Comparison of ENCODE assay signal across 23 cellular contexts in genomic region chrX:43880439-43880838, GRCh38. TPM values are rescaled to one million over a fixed set of nuclear protein-coding genes. Genes with fewer than 3 reads are reported as not detected.
DNase-seq lines count a peak whose midpoint lies in the region; ATAC-seq and TF ChIP-seq lines count a peak whose summit lies in the region.
"Had no signal": no experiment of that assay in that cellular context is flagged by ENCODE, and none has a peak within 500 bp of the region (broad histone marks: within the 10 kb centered on the region; RNA-seq: fewer than 3 reads in every experiment).

No MANE protein-coding gene starts in this region.

- H3K36me3 Mint-ChIP-seq in activated T-cell treated with anti-CD3 and anti-CD28 coated beads, Interleukin-2, amount 50 U/mL, for 72 hours (ENCODE audit: insufficient read depth in 2 of 2), result no peaks in the 10 kb centered on the region
- no peaks in the 10 kb centered on the region for H3K36me3 Mint-ChIP-seq in activated CD4-positive, alpha-beta memory T cell treated with anti-CD3 and anti-CD28 coated beads for 36 hours
- H3K36me3 Mint-ChIP-seq: activated naive CD8-positive, alpha-beta T cell treated with anti-CD3 and anti-CD28 coated beads for 36 hours had no signal

- no peak for DNase-seq in activated T-cell treated with anti-CD3 and anti-CD28 coated beads, Interleukin-2, amount 50 U/mL, for 72 hours
- no peak for DNase-seq in activated T-cell treated with anti-CD3 and anti-CD28 coated beads for 4 hours
- DNase-seq in epithelial cell of proximal tubule (ENCODE audit: low read depth), result peak; percentile 40
- DNase-seq in lower lobe of right lung, result no peak
- DNase-seq in upper lobe of right lung, result no peak
- DNase-seq in left lung, result no peak
- no peak for DNase-seq in NCI-H774 (lab: John Stamatoyannopoulos, UW)
- no peak for DNase-seq in activated CD4-positive, alpha-beta memory T cell treated with anti-CD3 and anti-CD28 coated beads for 36 hours
- DNase-seq: activated naive CD8-positive, alpha-beta T cell treated with anti-CD3 and anti-CD28 coated beads for 36 hours; body of pancreas; endodermal cell; HCEC 1CT; islet precursor cell; Karpas-422; mesenchymal stem cell; naive thymus-derived CD8-positive, alpha-beta T cell; NCI-H1105; NCI-H2107; NCI-H510A; posterior cingulate gyrus; stimulated activated CD4-positive, alpha-beta T cell treated with anti-CD3 and anti-CD28 coated beads, Interleukin-4, amount 100 ng/mL, for 24 hours; stomach had no signal

- H3K27me3 Mint-ChIP-seq in activated T-cell treated with anti-CD3 and anti-CD28 coated beads, Interleukin-2, amount 50 U/mL, for 72 hours (ENCODE audit: low read depth), result peaks cover 51% of the 10 kb centered on the region
- peaks cover 16% of the 10 kb centered on the region for H3K27me3 Mint-ChIP-seq in activated CD4-positive, alpha-beta memory T cell treated with anti-CD3 and anti-CD28 coated beads for 36 hours

- H3K9me3 Mint-ChIP-seq in activated T-cell treated with anti-CD3 and anti-CD28 coated beads, Interleukin-2, amount 50 U/mL, for 72 hours, result no peaks in the 10 kb centered on the region
- H3K9me3 Mint-ChIP-seq in activated CD4-positive, alpha-beta memory T cell treated with anti-CD3 and anti-CD28 coated beads for 36 hours, result no peaks in the 10 kb centered on the region
- H3K9me3 Mint-ChIP-seq: activated naive CD8-positive, alpha-beta T cell treated with anti-CD3 and anti-CD28 coated beads for 36 hours; naive thymus-derived CD8-positive, alpha-beta T cell had no signal

- POLR2A ChIA-PET in activated CD4-positive, alpha-beta memory T cell treated with anti-CD3 and anti-CD28 coated beads for 36 hours (lab: Charles Lee), result no interaction called here

- CTCF ChIA-PET in activated CD4-positive, alpha-beta memory T cell treated with anti-CD3 and anti-CD28 coated beads for 36 hours (lab: Charles Lee), result no interaction called here

- peaks cover 6% of the 10 kb centered on the region for H3K4me1 Mint-ChIP-seq in activated T-cell treated with anti-CD3 and anti-CD28 coated beads, Interleukin-2, amount 50 U/mL, for 72 hours (ENCODE audit: low read depth)
- peaks cover 2% of the 10 kb centered on the region for H3K4me1 Mint-ChIP-seq in activated CD4-positive, alpha-beta memory T cell treated with anti-CD3 and anti-CD28 coated beads for 36 hours (ENCODE audit: low read depth)
- H3K4me1 Mint-ChIP-seq: activated naive CD8-positive, alpha-beta T cell treated with anti-CD3 and anti-CD28 coated beads for 36 hours; endodermal cell had no signal

- no peaks in the 10 kb centered on the region for H3K36me3 ChIP-seq in lower lobe of right lung
- H3K36me3 ChIP-seq in upper lobe of right lung, result no peaks in the 10 kb centered on the region
- H3K36me3 ChIP-seq in left lung, result no peaks in the 10 kb centered on the region
- H3K36me3 ChIP-seq: BLaER1, stomach had no signal

- TF ChIP-seq CTCF in epithelial cell of proximal tubule (conservative IDR thresholded peaks at IDR 0.05; ENCODE audit: low read depth, low read length) (no peak), lower lobe of right lung (IDR thresholded peaks at IDR 0.05) (no peak), upper lobe of right lung (IDR thresholded peaks at IDR 0.05) (no peak), left lung (IDR thresholded peaks at IDR 0.05) (no peak)

- H3K4me1 ChIP-seq in lower lobe of right lung (no peaks in the 10 kb centered on the region), upper lobe of right lung (no peaks in the 10 kb centered on the region), left lung (no peaks in the 10 kb centered on the region)

- H3K4me3 Mint-ChIP-seq in activated T-cell treated with anti-CD3 and anti-CD28 coated beads, Interleukin-2, amount 50 U/mL, for 72 hours, result peak overlapping the region in 1 of 2 donors; percentile 19
- H3K4me3 Mint-ChIP-seq in activated CD4-positive, alpha-beta memory T cell treated with anti-CD3 and anti-CD28 coated beads for 36 hours, result no peak overlapping the region
- H3K4me3 Mint-ChIP-seq: activated naive CD8-positive, alpha-beta T cell treated with anti-CD3 and anti-CD28 coated beads for 36 hours; endodermal cell had no signal

- intact Hi-C loops in lower lobe of right lung (cut with DNase I) (no loop called here), upper lobe of right lung (cut with DNase I) (no loop called here), left lung (cut with DNase I) (no loop called here)
- intact Hi-C loops in activated CD4-positive, alpha-beta memory T cell treated with anti-CD3 and anti-CD28 coated beads for 36 hours (cut with micrococcal nuclease), result no loop called here

- H3K27ac ChIP-seq in lower lobe of right lung (no peak overlapping the region), upper lobe of right lung (peak overlapping the region; percentile 3), left lung (no peak overlapping the region)
- H3K27ac ChIP-seq: BLaER1, stomach had no signal

- no peak overlapping the region for H3K27ac Mint-ChIP-seq in activated T-cell treated with anti-CD3 and anti-CD28 coated beads, Interleukin-2, amount 50 U/mL, for 72 hours
- no peak overlapping the region for H3K27ac Mint-ChIP-seq in activated CD4-positive, alpha-beta memory T cell treated with anti-CD3 and anti-CD28 coated beads for 36 hours
- H3K27ac Mint-ChIP-seq: activated naive CD8-positive, alpha-beta T cell treated with anti-CD3 and anti-CD28 coated beads for 36 hours; endodermal cell; naive thymus-derived CD8-positive, alpha-beta T cell had no signal

- no peak overlapping the region for H3K4me3 ChIP-seq in epithelial cell of proximal tubule (ENCODE audit: low read depth, low read length)
- peak overlapping the region; percentile 46 for H3K4me3 ChIP-seq in lower lobe of right lung
- peak overlapping the region; percentile 36 for H3K4me3 ChIP-seq in upper lobe of right lung
- H3K4me3 ChIP-seq in left lung, result no peak overlapping the region
- H3K4me3 ChIP-seq: BLaER1, body of pancreas had no signal

- no peaks in the 10 kb centered on the region for H3K9me3 ChIP-seq in lower lobe of right lung
- H3K9me3 ChIP-seq in upper lobe of right lung, result no peaks in the 10 kb centered on the region
- no peaks in the 10 kb centered on the region for H3K9me3 ChIP-seq in left lung
- H3K9me3 ChIP-seq: BLaER1, body of pancreas, stomach had no signal

- ATAC-seq in activated T-cell treated with anti-CD3 and anti-CD28 coated beads, Interleukin-2, amount 50 U/mL, for 72 hours (replicated peaks in 1 of 2), result peak; percentile 33 to 43
- ATAC-seq in lower lobe of right lung (no peak), upper lobe of right lung (no peak), left lung (no peak)
- ATAC-seq: body of pancreas; naive thymus-derived CD8-positive, alpha-beta T cell had no signal

- H3K27me3 ChIP-seq in lower lobe of right lung (ENCODE audit: low read depth) (no peaks in the 10 kb centered on the region), upper lobe of right lung (no peaks in the 10 kb centered on the region), left lung (peaks cover 0 to 14% of the 10 kb centered on the region in 2 donors)
- H3K27me3 ChIP-seq: BLaER1, body of pancreas had no signal

RNA-seq across cellular contexts. Expression of gene MAOB, which starts 1.8 kb away (rescaled TPM):
- total RNA-seq in activated T-cell treated with anti-CD3 and anti-CD28 coated beads, Interleukin-2, amount 50 U/mL, for 72 hours, result under 1 TPM; 0.10 to 0.30 TPM
- total RNA-seq in epithelial cell of proximal tubule (0.14 and 1.9 TPM in 2 replicates), lower lobe of right lung (23.4 TPM), upper lobe of right lung (38.9 TPM), left lung (10 to 100 TPM; 19.5 to 20.6 TPM)
- under 1 TPM; 0.19 to 0.27 TPM for total RNA-seq in activated CD4-positive, alpha-beta memory T cell treated with anti-CD3 and anti-CD28 coated beads for 36 hours
- total RNA-seq: activated naive CD8-positive, alpha-beta T cell treated with anti-CD3 and anti-CD28 coated beads for 36 hours; naive thymus-derived CD8-positive, alpha-beta T cell had no signal

Comparison
In these comparisons a context has a peak if more than half of its experiments do, and no peak if none do; other contexts are left out.
1. ATAC-seq: peak in activated T-cell treated with anti-CD3 and anti-CD28 coated beads, Interleukin-2, amount 50 U/mL, for 72 hours (2 of 2); none in lower lobe of right lung (0 of 2), upper lobe of right lung (single experiment) and left lung (single experiment).
2. H3K4me3 ChIP-seq: peak in lower lobe of right lung (single experiment) and upper lobe of right lung (single experiment); none in epithelial cell of proximal tubule (single experiment) and left lung (0 of 2).